In genomic region chr19:48501446-48501960, GRCh38 we compare ENCODE assay signal across 1 cellular context.
TF ChIP-seq lines count a peak whose summit lies in the region.

No MANE protein-coding gene starts in this region.

TF ChIP-seq in HepG2, 621 proteins besides CTCF, POLR2A, EP300 and RAD21 (continued from another document and continues in another):
- TF ChIP-seq PRDM4 (CRISPR knock-in tag; IDR thresholded peaks at IDR 0.05; ENCODE audit: borderline replicate concordance): no peak
- TF ChIP-seq BRCA1 (CRISPR knock-in tag; IDR thresholded peaks at IDR 0.05): no peak
- no peak for TF ChIP-seq ZNF781 (CRISPR knock-in tag; IDR thresholded peaks at IDR 0.05; ENCODE audit: borderline replicate concordance, not compliant biosample characterization)
- no peak for TF ChIP-seq TCF7L2 (IDR thresholded peaks at IDR 0.05; ENCODE audit: low read depth, low read length)
- TF ChIP-seq KLF15 (CRISPR knock-in tag; IDR thresholded peaks at IDR 0.05; ENCODE audit: borderline replicate concordance): no peak
- TF ChIP-seq CHCHD3 (CRISPR knock-in tag; IDR thresholded peaks at IDR 0.05): no peak
- no peak for TF ChIP-seq SNAPC5 (CRISPR knock-in tag; IDR thresholded peaks at IDR 0.05; ENCODE audit: borderline replicate concordance)
- TF ChIP-seq RBFOX2 (IDR thresholded peaks at IDR 0.05; ENCODE audit: low read depth, low read length): no peak
- peak; percentile 59; the same call in 1 of the 2 replicates for TF ChIP-seq THAP11 (CRISPR knock-in tag; IDR thresholded peaks at IDR 0.05)
- TF ChIP-seq ZNF639 (CRISPR knock-in tag; conservative IDR thresholded peaks at IDR 0.05): no peak
- TF ChIP-seq ZSCAN29 (CRISPR knock-in tag; conservative IDR thresholded peaks at IDR 0.05): no peak
- TF ChIP-seq ELK4 (CRISPR knock-in tag; IDR thresholded peaks at IDR 0.05; ENCODE audit: borderline replicate concordance): no peak
- TF ChIP-seq ZNF205 (CRISPR knock-in tag; IDR thresholded peaks at IDR 0.05): no peak
- TF ChIP-seq TEF (CRISPR knock-in tag; IDR thresholded peaks at IDR 0.05): no peak
- TF ChIP-seq KDM2A (CRISPR knock-in tag; IDR thresholded peaks at IDR 0.05; ENCODE audit: borderline replicate concordance, low read depth): peak; percentile 33; the same call in 1 of the 2 replicates
- TF ChIP-seq ZSCAN5A (CRISPR knock-in tag; IDR thresholded peaks at IDR 0.05; ENCODE audit: borderline replicate concordance): no peak
- no peak for TF ChIP-seq NR1H2 (CRISPR knock-in tag; IDR thresholded peaks at IDR 0.05; ENCODE audit: borderline replicate concordance, low read depth)
- peak; percentile 26 for TF ChIP-seq TEAD3 (CRISPR knock-in tag; optimal IDR thresholded peaks at IDR 0.05; ENCODE audit: borderline replicate concordance)
- TF ChIP-seq GPN1 (CRISPR knock-in tag; IDR thresholded peaks at IDR 0.05; ENCODE audit: borderline replicate concordance): no peak
- no peak for TF ChIP-seq NPAS2 (CRISPR knock-in tag; IDR thresholded peaks at IDR 0.05; ENCODE audit: borderline replicate concordance)
- TF ChIP-seq U2AF1 (optimal IDR thresholded peaks at IDR 0.05; ENCODE audit: low read depth, low read length): no peak
- no peak for TF ChIP-seq ZIK1 (CRISPR knock-in tag; IDR thresholded peaks at IDR 0.05; ENCODE audit: borderline replicate concordance, low read depth)
- no peak for TF ChIP-seq THYN1 (CRISPR knock-in tag; IDR thresholded peaks at IDR 0.05; ENCODE audit: borderline replicate concordance, low read depth)
- TF ChIP-seq PTBP1 (IDR thresholded peaks at IDR 0.05; ENCODE audit: low read depth, low read length, poor library complexity, severe bottlenecking): no peak
- TF ChIP-seq FLYWCH1 (CRISPR knock-in tag; IDR thresholded peaks at IDR 0.05): no peak
- no peak for TF ChIP-seq HDAC6 (IDR thresholded peaks at IDR 0.05; ENCODE audit: low read depth, low read length)
- TF ChIP-seq ZNF704 (CRISPR knock-in tag; IDR thresholded peaks at IDR 0.05; ENCODE audit: borderline replicate concordance): no peak
- TF ChIP-seq PBX3 (CRISPR knock-in tag; IDR thresholded peaks at IDR 0.05; ENCODE audit: borderline replicate concordance): no peak
- no peak for TF ChIP-seq ZNF839 (CRISPR knock-in tag; IDR thresholded peaks at IDR 0.05; ENCODE audit: borderline replicate concordance)
- TF ChIP-seq ZFP37 (CRISPR knock-in tag; IDR thresholded peaks at IDR 0.05; ENCODE audit: borderline replicate concordance): no peak
- no peak for TF ChIP-seq ZNF367 (CRISPR knock-in tag; IDR thresholded peaks at IDR 0.05; ENCODE audit: borderline replicate concordance)
- TF ChIP-seq E2F2 (CRISPR knock-in tag; IDR thresholded peaks at IDR 0.05; ENCODE audit: borderline replicate concordance): no peak
- TF ChIP-seq ZNF33A (CRISPR knock-in tag; IDR thresholded peaks at IDR 0.05; ENCODE audit: borderline replicate concordance): no peak
- TF ChIP-seq ATF1 (CRISPR knock-in tag; IDR thresholded peaks at IDR 0.05): no peak
- TF ChIP-seq NRL (CRISPR knock-in tag; IDR thresholded peaks at IDR 0.05; ENCODE audit: borderline replicate concordance): no peak
- TF ChIP-seq SALL1 (CRISPR knock-in tag; IDR thresholded peaks at IDR 0.05): no peak
- TF ChIP-seq MXD4 (CRISPR knock-in tag; IDR thresholded peaks at IDR 0.05): no peak
- no peak for TF ChIP-seq ZSCAN21 (CRISPR knock-in tag; IDR thresholded peaks at IDR 0.05; ENCODE audit: borderline replicate concordance)
- no peak for TF ChIP-seq REPIN1 (CRISPR knock-in tag; IDR thresholded peaks at IDR 0.05; ENCODE audit: borderline replicate concordance, low read depth)
- TF ChIP-seq ZBTB25 (CRISPR knock-in tag; IDR thresholded peaks at IDR 0.05): no peak
- TF ChIP-seq ZNF383 (CRISPR knock-in tag; IDR thresholded peaks at IDR 0.05; ENCODE audit: borderline replicate concordance): no peak
- TF ChIP-seq NFATC3 (CRISPR knock-in tag; IDR thresholded peaks at IDR 0.05): no peak
- no peak for TF ChIP-seq BRF2 (CRISPR knock-in tag; IDR thresholded peaks at IDR 0.05)
- TF ChIP-seq ZNF7 (CRISPR knock-in tag; IDR thresholded peaks at IDR 0.05): no peak
- TF ChIP-seq ARNTL (CRISPR knock-in tag; IDR thresholded peaks at IDR 0.05): 0 out of 2 replicates have a peak, but pooled peaks have one; percentile 24
- TF ChIP-seq USF2 (IDR thresholded peaks at IDR 0.05; ENCODE audit: low read depth, low read length): peak; percentile 87
- TF ChIP-seq USF2 (CRISPR knock-in tag; IDR thresholded peaks at IDR 0.05; ENCODE audit: borderline replicate concordance): peak; percentile 78; the same call in 1 of the 2 replicates
